28 cellular contexts compared by ENCODE assay signal in genomic region chr1:209341689-209342420, GRCh38.
"Had no signal": no experiment of that assay in that cellular context is flagged by ENCODE, and none has a peak within 500 bp of the region (broad histone marks: within the 10 kb centered on the region; RNA-seq: fewer than 3 reads in every experiment).

No MANE protein-coding gene starts in this region.

- H3K4me3 ChIP-seq: dorsolateral prefrontal cortex, left lung, ovary, psoas muscle, testis, tibial artery, upper lobe of left lung had no signal

- H3K9me3 ChIP-seq: left lung, ovary, psoas muscle, sigmoid colon, testis, tibial artery, upper lobe of left lung had no signal

- H3K4me3 Mint-ChIP-seq: immature natural killer cell; naive thymus-derived CD8-positive, alpha-beta T cell; nephron progenitor cell; stimulated activated memory B cell treated with anti-CD40 and anti-IgM and Interleukin-4, amounts not matched to agents 10 μg/mL and 1 μg/mL and 100 μg/mL, for 72 hours had no signal

- H3K9me3 Mint-ChIP-seq: immature natural killer cell; naive thymus-derived CD8-positive, alpha-beta T cell; stimulated activated memory B cell treated with anti-CD40 and anti-IgM and Interleukin-4, amounts not matched to agents 10 μg/mL and 1 μg/mL and 100 μg/mL, for 72 hours had no signal

- H3K36me3 Mint-ChIP-seq: immature natural killer cell; naive thymus-derived CD8-positive, alpha-beta T cell; stimulated activated memory B cell treated with anti-CD40 and anti-IgM and Interleukin-4, amounts not matched to agents 10 μg/mL and 1 μg/mL and 100 μg/mL, for 72 hours had no signal

- DNase-seq: cerebellar nuclear complex; dorsolateral prefrontal cortex; effector CD4-positive, alpha-beta T cell; foreskin fibroblast; hypothalamus; immature natural killer cell; islet precursor cell; left lung; mesenchymal stem cell; midbrain; naive thymus-derived CD8-positive, alpha-beta T cell; nephron progenitor cell; nucleus accumbens; ovary; posterior cingulate gyrus; psoas muscle; right cardiac atrium; sigmoid colon; stimulated activated CD4-positive, alpha-beta T cell treated with anti-CD3 and anti-CD28 coated beads, Interleukin-2, amount 100 ng/mL, for 24 hours; stimulated activated CD4-positive, alpha-beta T cell treated with anti-CD3 and anti-CD28 coated beads, Interleukin-4, amount 100 ng/mL, for 24 hours; stimulated activated naive CD8-positive, alpha-beta T cell treated with anti-CD3 and anti-CD28 coated beads, Interleukin-15, Interleukin-2, amounts not matched to agents 100 U/mL and 50 U/mL, for 24 hours; substantia nigra; testis; tibial artery; upper lobe of left lung had no signal

- H3K4me1 Mint-ChIP-seq: immature natural killer cell; naive thymus-derived CD8-positive, alpha-beta T cell; stimulated activated memory B cell treated with anti-CD40 and anti-IgM and Interleukin-4, amounts not matched to agents 10 μg/mL and 1 μg/mL and 100 μg/mL, for 72 hours had no signal

- ATAC-seq: esophagus mucosa; left lung; naive thymus-derived CD8-positive, alpha-beta T cell; psoas muscle; right cardiac atrium; stimulated activated memory B cell treated with anti-CD40 and anti-IgM and Interleukin-4, amounts not matched to agents 10 μg/mL and 1 μg/mL and 100 μg/mL, for 72 hours; stimulated activated naive CD8-positive, alpha-beta T cell treated with anti-CD3 and anti-CD28 coated beads, Interleukin-15, Interleukin-2, amounts not matched to agents 100 U/mL and 50 U/mL, for 24 hours had no signal

- H3K27me3 ChIP-seq: left lung, ovary, sigmoid colon, testis, tibial artery, upper lobe of left lung had no signal

- H3K36me3 ChIP-seq: left lung, ovary, sigmoid colon, tibial artery, upper lobe of left lung had no signal

- H3K27ac Mint-ChIP-seq: immature natural killer cell; naive thymus-derived CD8-positive, alpha-beta T cell; stimulated activated memory B cell treated with anti-CD40 and anti-IgM and Interleukin-4, amounts not matched to agents 10 μg/mL and 1 μg/mL and 100 μg/mL, for 72 hours had no signal

- H3K27ac ChIP-seq: dorsolateral prefrontal cortex, epithelial cell of prostate, left lung, ovary, psoas muscle, testis, tibial artery, upper lobe of left lung had no signal

- H3K4me1 ChIP-seq: left lung, psoas muscle, testis, tibial artery, upper lobe of left lung had no signal
